Comparison of ENCODE assay signal across 8 cellular contexts in the genomic region with DNA sequence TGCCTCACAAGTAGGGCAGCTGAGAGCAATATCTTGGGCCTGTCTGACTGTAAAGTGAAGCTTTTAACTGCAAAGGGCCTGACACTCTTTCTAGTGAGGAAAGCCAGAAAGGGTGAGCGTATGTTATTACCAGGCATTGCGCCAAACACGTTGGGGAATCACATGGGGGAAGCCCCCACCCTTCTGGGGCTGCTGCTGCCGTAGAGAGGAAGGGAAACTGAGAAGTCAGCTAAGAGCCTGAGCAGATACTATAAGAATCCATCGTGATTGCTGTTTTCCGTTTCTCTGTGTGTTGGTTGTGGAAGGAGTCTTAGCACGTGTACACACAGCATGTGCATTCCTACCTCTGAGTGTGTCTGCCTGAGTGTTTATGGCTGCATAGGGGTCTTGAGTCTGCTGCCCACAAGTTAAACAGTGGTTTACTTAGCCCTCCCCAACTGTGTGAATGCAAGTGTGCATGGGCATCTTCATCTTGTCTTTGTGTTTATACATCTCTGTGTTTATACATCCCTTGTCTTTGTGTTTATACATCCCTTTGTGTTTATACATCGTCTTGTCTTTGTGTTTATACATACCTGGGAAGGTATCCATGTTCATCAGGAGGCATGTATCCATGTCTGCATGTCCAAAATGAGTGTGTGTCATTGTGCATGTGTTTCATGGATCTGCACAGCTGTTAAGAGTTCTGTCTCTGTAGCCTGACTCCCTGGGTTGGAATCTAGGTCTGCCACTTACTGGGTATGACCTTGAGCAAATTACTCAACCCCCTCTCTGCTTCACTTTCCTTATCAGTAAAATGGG. TPM values are rescaled to one million over a fixed set of nuclear protein-coding genes. Genes with fewer than 3 reads are reported as not detected.
A peak's percentile ranks its signal among the peaks of the same experiment; 100 is the strongest.
DNase-seq lines count a peak whose midpoint lies in the region; ATAC-seq and TF ChIP-seq lines count a peak whose summit lies in the region.

No MANE protein-coding gene starts in this region.

- no peak overlapping the region for H3K18ac ChIP-seq in neuronal stem cell (ENCODE audit: low read length)

- H3K9ac ChIP-seq in neuronal stem cell (ENCODE audit: low read depth, low read length, poor library complexity), result no peak overlapping the region

- no peak overlapping the region for H3K4me3 Mint-ChIP-seq in activated naive CD8-positive, alpha-beta T cell treated with anti-CD3 and anti-CD28 coated beads for 36 hours

- peak overlapping the region; percentile 83 for H3K27ac Mint-ChIP-seq in activated naive CD8-positive, alpha-beta T cell treated with anti-CD3 and anti-CD28 coated beads for 36 hours

- ATAC-seq in GM19452 (IDR thresholded peaks at IDR 0.05; ENCODE audit: unreplicated experiment) (peak; percentile 95), HG03460 (IDR thresholded peaks at IDR 0.05; ENCODE audit: unreplicated experiment) (peak; percentile 92), mucosa of descending colon (peak; percentile 70), foreskin keratinocyte (no peak)

- no peak overlapping the region for H2BK12ac ChIP-seq in neuronal stem cell (ENCODE audit: low read length)

- H3K27me3 Mint-ChIP-seq in activated naive CD8-positive, alpha-beta T cell treated with anti-CD3 and anti-CD28 coated beads for 36 hours, result peaks cover 3% of the 10 kb centered on the region

- H3K27me3 ChIP-seq in neuronal stem cell (ENCODE audit: control insufficient read depth in 3 of 3, insufficient read depth in 3 of 3, low read depth in 1 of 3, low read length in 3 of 3) (peaks cover 0 to 3% (median 0%) of the 10 kb centered on the region in 3 experiments), foreskin keratinocyte (no peaks in the 10 kb centered on the region)

- peak; percentile 88 for DNase-seq in DMS 273 (lab: John Stamatoyannopoulos, UW; ENCODE audit: unreplicated experiment)
- peak; percentile 58 for DNase-seq in activated naive CD8-positive, alpha-beta T cell treated with anti-CD3 and anti-CD28 coated beads for 36 hours
- DNase-seq in mucosa of descending colon, result peak in 1 of 3 donors; percentile 58
- no peak for DNase-seq in neuronal stem cell (ENCODE audit: low spot score)
- no peak for DNase-seq in NCI-H2029 treated with DMSO at 0.1 percent for 48 hours (lab: John Stamatoyannopoulos, UW)
- DNase-seq in foreskin keratinocyte, result no peak

- WGBS in neuronal stem cell (ENCODE audit: extremely low coverage in 2 of 2, insufficient read length in 2 of 2, insufficient replicate concordance in 1 of 2), 2 donors, result no CpG with 5 or more reads among the region's 8 CpGs

- H3K36me3 Mint-ChIP-seq in activated naive CD8-positive, alpha-beta T cell treated with anti-CD3 and anti-CD28 coated beads for 36 hours, result peaks cover 1% of the 10 kb centered on the region

- peaks cover 12% of the 10 kb centered on the region for H3K4me1 Mint-ChIP-seq in activated naive CD8-positive, alpha-beta T cell treated with anti-CD3 and anti-CD28 coated beads for 36 hours

- no peak overlapping the region for H2BK15ac ChIP-seq in neuronal stem cell (ENCODE audit: low read length)

- no peak overlapping the region for H3K14ac ChIP-seq in neuronal stem cell (ENCODE audit: low read length)

- peaks cover 2% of the 10 kb centered on the region for H3K9me3 Mint-ChIP-seq in activated naive CD8-positive, alpha-beta T cell treated with anti-CD3 and anti-CD28 coated beads for 36 hours

- H3K4me1 ChIP-seq in mucosa of descending colon (ENCODE audit: low read depth) (no peaks in the 10 kb centered on the region), neuronal stem cell (ENCODE audit: control insufficient read depth in 2 of 2, insufficient read depth in 1 of 2, low read depth in 1 of 2, low read length in 2 of 2) (no peaks in the 10 kb centered on the region), foreskin keratinocyte (no peaks in the 10 kb centered on the region)

- H4K8ac ChIP-seq in neuronal stem cell (ENCODE audit: low read depth, low read length), result no peak overlapping the region

- no peak overlapping the region for H2AFZ ChIP-seq in neuronal stem cell (ENCODE audit: low read length)

- no peak for TF ChIP-seq CTCF in mucosa of descending colon (IDR thresholded peaks at IDR 0.05)
- no peak for TF ChIP-seq CTCF in foreskin keratinocyte (conservative IDR thresholded peaks at IDR 0.05)

- intact Hi-C loops in mucosa of descending colon (cut with DNase I, micrococcal nuclease), result no loop called here

- H3K4ac ChIP-seq in neuronal stem cell (ENCODE audit: low read length), result no peak overlapping the region

- H3K27ac ChIP-seq in neuronal stem cell (replicated peaks; ENCODE audit: low read length), result no peak overlapping the region
- H3K27ac ChIP-seq in foreskin keratinocyte, result no peak overlapping the region

- H3K4me3 ChIP-seq in mucosa of descending colon (no peak overlapping the region), neuronal stem cell (ENCODE audit: low read length in 2 of 2) (no peak overlapping the region)

- no peak overlapping the region for H3K23ac ChIP-seq in neuronal stem cell (ENCODE audit: low read depth, low read length, poor library complexity)

- no peak overlapping the region for H2BK120ac ChIP-seq in neuronal stem cell (ENCODE audit: low read depth, low read length)

- no peaks in the 10 kb centered on the region for H3K79me1 ChIP-seq in neuronal stem cell (ENCODE audit: low read depth, low read length)

- H2AK5ac ChIP-seq in neuronal stem cell (ENCODE audit: low read depth, low read length), result no peak overlapping the region

- H4K91ac ChIP-seq in neuronal stem cell (ENCODE audit: low read depth, low read length, poor library complexity), result no peak overlapping the region

- H3K9me3 ChIP-seq in mucosa of descending colon (no peaks in the 10 kb centered on the region), neuronal stem cell (replicated peaks in 1 of 2; ENCODE audit: control insufficient read depth in 2 of 2, insufficient read depth in 1 of 2, low read depth in 1 of 2, low read length in 2 of 2) (no peaks in the 10 kb centered on the region)

- H3K36me3 ChIP-seq in mucosa of descending colon (ENCODE audit: low read depth), result no peaks in the 10 kb centered on the region
- H3K36me3 ChIP-seq in neuronal stem cell (replicated peaks in 1 of 2; ENCODE audit: control insufficient read depth in 2 of 2, insufficient read depth in 2 of 2, low read length in 2 of 2), result no peaks in the 10 kb centered on the region

- H2BK5ac ChIP-seq in neuronal stem cell (ENCODE audit: low read length), result no peak overlapping the region

- no peak overlapping the region for H3K4me2 ChIP-seq in neuronal stem cell (ENCODE audit: insufficient read depth, low read length, poor library complexity, severe bottlenecking)

RNA-seq across cellular contexts. Expression of gene SIRPA, which starts 50.3 kb away (rescaled TPM):
- total RNA-seq in activated naive CD8-positive, alpha-beta T cell treated with anti-CD3 and anti-CD28 coated beads for 36 hours, result under 1 TPM; 0.12 to 0.31 TPM
- total RNA-seq in mucosa of descending colon, result 10 to 100 TPM in 2 of 3 donors, 1 to 10 TPM in 1; 7.6 to 24.4 (median 14.1) TPM
- polyA plus RNA-seq in neuronal stem cell (2013, experiment 1 of 2), result 8.4 TPM
- polyA plus RNA-seq in neuronal stem cell (2013, experiment 2 of 2), result 8.4 TPM
- total RNA-seq in foreskin keratinocyte, result 26.8 and 35.1 TPM in 2 replicates
- 24.1 and 28.7 TPM in 2 replicates for polyA plus RNA-seq in foreskin keratinocyte

Comparison
In these comparisons a context has a peak if more than half of its experiments do, and no peak if none do; other contexts are left out.
1. DNase-seq: peak in DMS 273 (single experiment) and activated naive CD8-positive, alpha-beta T cell treated with anti-CD3 and anti-CD28 coated beads for 36 hours (single experiment); none in neuronal stem cell (single experiment), NCI-H2029 treated with DMSO at 0.1 percent for 48 hours (single experiment) and foreskin keratinocyte (0 of 2).
2. RNA of gene SIRPA, which starts 50.3 kb away (total RNA-seq): 26.8 to 35.1 TPM in foreskin keratinocyte and 7.6 to 24.4 TPM in mucosa of descending colon; 0.12 to 0.31 TPM in activated naive CD8-positive, alpha-beta T cell treated with anti-CD3 and anti-CD28 coated beads for 36 hours; every median in the first group is over 4 times any median in the second.